8 cellular contexts compared by ENCODE assay signal in genomic region chr4:56467284-56468096, GRCh38. TPM values are rescaled to one million over a fixed set of nuclear protein-coding genes. Genes with fewer than 3 reads are reported as not detected.
DNase-seq lines count a peak whose midpoint lies in the region; ATAC-seq, FAIRE-seq and TF ChIP-seq lines count a peak whose summit lies in the region.

A gene with protein sequence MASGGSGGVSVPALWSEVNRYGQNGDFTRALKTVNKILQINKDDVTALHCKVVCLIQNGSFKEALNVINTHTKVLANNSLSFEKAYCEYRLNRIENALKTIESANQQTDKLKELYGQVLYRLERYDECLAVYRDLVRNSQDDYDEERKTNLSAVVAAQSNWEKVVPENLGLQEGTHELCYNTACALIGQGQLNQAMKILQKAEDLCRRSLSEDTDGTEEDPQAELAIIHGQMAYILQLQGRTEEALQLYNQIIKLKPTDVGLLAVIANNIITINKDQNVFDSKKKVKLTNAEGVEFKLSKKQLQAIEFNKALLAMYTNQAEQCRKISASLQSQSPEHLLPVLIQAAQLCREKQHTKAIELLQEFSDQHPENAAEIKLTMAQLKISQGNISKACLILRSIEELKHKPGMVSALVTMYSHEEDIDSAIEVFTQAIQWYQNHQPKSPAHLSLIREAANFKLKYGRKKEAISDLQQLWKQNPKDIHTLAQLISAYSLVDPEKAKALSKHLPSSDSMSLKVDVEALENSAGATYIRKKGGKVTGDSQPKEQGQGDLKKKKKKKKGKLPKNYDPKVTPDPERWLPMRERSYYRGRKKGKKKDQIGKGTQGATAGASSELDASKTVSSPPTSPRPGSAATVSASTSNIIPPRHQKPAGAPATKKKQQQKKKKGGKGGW (plus strand): TSS chr4:56467617. CDS start chr4:56467636, 19 bp downstream.

- H3K9me3 ChIP-seq in A549 (no peaks in the 10 kb centered on the region), breast epithelium (no peaks in the 10 kb centered on the region), iPS-18c (ENCODE audit: control insufficient read depth, insufficient read depth, low read length) (no peaks in the 10 kb centered on the region)

- peak within 1 kb of the TSS; percentile 88 for H3K4me2 ChIP-seq in A549

- POLR2A ChIA-PET in A549 (lab: Yijun Ruan, JAX) = interaction anchor here (0.8 to 3.7 kb wide), 7 partner anchors 9 to 333 kb away, joined by 3 to 33 read pairs (median 6); partner anchors contain the start of genes AASDH, PAICS and PPAT

- intact Hi-C loops in breast epithelium (cut with DNase I; ENCODE audit: low total_unique reads) = no loop called here

- WGBS in A549 (ENCODE audit: missing lambda C conversion rate) = under 1% methylated on average over 22 of the region's 62 CpGs

- TF ChIP-seq CTCF in A549 (IDR thresholded peaks at IDR 0.05) (no peak), VCaP (conservative IDR thresholded peaks at IDR 0.05) (no peak), breast epithelium (IDR thresholded peaks at IDR 0.05) (no peak)

- no peaks in the 10 kb centered on the region for H3K27me3 ChIP-seq in breast epithelium

- FAIRE-seq in A549 (lab: Jason Lieb, UNC) = no peak

- ATAC-seq in A549 = peak; percentile 91 to 94
- ATAC-seq in GM18861 (IDR thresholded peaks at IDR 0.05; ENCODE audit: unreplicated experiment) = peak; percentile 83
- peak; percentile 89 for ATAC-seq in HG03097 (IDR thresholded peaks at IDR 0.05; ENCODE audit: low FRiP score, unreplicated experiment)

- peak; percentile 71 for TF ChIP-seq POLR2A in A549 (IDR thresholded peaks at IDR 0.05; ENCODE audit: low read length)
- TF ChIP-seq POLR2A in breast epithelium (IDR thresholded peaks at IDR 0.05) = peak; percentile 69

- H3K4me3 ChIP-seq in A549 (peak within 1 kb of the TSS; percentile 98), breast epithelium (peak within 1 kb of the TSS; percentile 79 to 93 (median 89)), iPS-18c (ENCODE audit: insufficient read depth, low read depth, low read length) (peak within 1 kb of the TSS; percentile 93), skin epidermis (peak within 1 kb of the TSS; percentile 69 to 100 (median 96))

- H3K4me1 ChIP-seq in A549 = peaks cover 27% of the 10 kb centered on the region; the same call in 2 of the 3 replicates
- peaks cover 0 to 12% of the 10 kb centered on the region in 2 donors for H3K4me1 ChIP-seq in breast epithelium

- no peak for TF ChIP-seq RAD21 in A549 (conservative IDR thresholded peaks at IDR 0.05 in 1 of 2, IDR thresholded peaks at IDR 0.05 in 1 of 2)

- H3K36me3 ChIP-seq in breast epithelium = no peaks in the 10 kb centered on the region

- no peak for TF ChIP-seq EP300 in A549 (IDR thresholded peaks at IDR 0.05)

- DNase-seq in A549 (ENCODE audit: low read depth in 1 of 2, low spot score in 1 of 2) = peak; percentile 68 to 84
- peak; percentile 70 for DNase-seq in NCI-H2196 (lab: John Stamatoyannopoulos, UW; ENCODE audit: unreplicated experiment)
- DNase-seq in breast epithelium (ENCODE audit: low spot score in 2 of 2) = peak; percentile 86 to 89

- H3K27ac ChIP-seq in A549 (peak within 1 kb of the TSS; percentile 98 to 100), VCaP (peak within 1 kb of the TSS; percentile 96), breast epithelium (peak within 1 kb of the TSS; percentile 90 to 97), skin epidermis (peak within 1 kb of the TSS; percentile 58 to 100 (median 94))

- CTCF ChIA-PET in A549 (lab: Yijun Ruan, JAX) = no interaction called here

TF ChIP-seq in A549, 52 proteins besides CTCF, POLR2A, EP300 and RAD21:
- TF ChIP-seq NR3C1 (IDR thresholded peaks at IDR 0.05) (no peak), PHF8 (IDR thresholded peaks at IDR 0.05; ENCODE audit: borderline replicate concordance, low read depth) (peak; percentile 66; the same call in 1 of the 2 replicates), CEBPB (IDR thresholded peaks at IDR 0.05) (no peak), JUN (IDR thresholded peaks at IDR 0.05) (peak; percentile 23 to 71; a peak in 2 of 5 replicates), TFCP2L1 (CRISPR knock-in tag; IDR thresholded peaks at IDR 0.05) (no peak), GATA3 (IDR thresholded peaks at IDR 0.05; ENCODE audit: borderline replicate concordance) (peak; percentile 42; the same call in 1 of the 2 replicates), RARB (CRISPR knock-in tag; IDR thresholded peaks at IDR 0.05) (no peak), MYC (IDR thresholded peaks at IDR 0.05; ENCODE audit: borderline replicate concordance, low read length) (peak; percentile 31; the same call in 1 of the 2 replicates), HOXB5 (CRISPR knock-in tag; IDR thresholded peaks at IDR 0.05) (no peak)
- TF ChIP-seq, protein P1, sequence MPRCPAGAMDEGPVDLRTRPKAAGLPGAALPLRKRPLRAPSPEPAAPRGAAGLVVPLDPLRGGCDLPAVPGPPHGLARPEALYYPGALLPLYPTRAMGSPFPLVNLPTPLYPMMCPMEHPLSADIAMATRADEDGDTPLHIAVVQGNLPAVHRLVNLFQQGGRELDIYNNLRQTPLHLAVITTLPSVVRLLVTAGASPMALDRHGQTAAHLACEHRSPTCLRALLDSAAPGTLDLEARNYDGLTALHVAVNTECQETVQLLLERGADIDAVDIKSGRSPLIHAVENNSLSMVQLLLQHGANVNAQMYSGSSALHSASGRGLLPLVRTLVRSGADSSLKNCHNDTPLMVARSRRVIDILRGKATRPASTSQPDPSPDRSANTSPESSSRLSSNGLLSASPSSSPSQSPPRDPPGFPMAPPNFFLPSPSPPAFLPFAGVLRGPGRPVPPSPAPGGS (IDR thresholded peaks at IDR 0.05) = peak; percentile 71; the same call in 2 of the 3 replicates

RNA-seq across cellular contexts. Expression of the gene that starts here (rescaled TPM):
- 114 and 135 TPM in 2 replicates for polyA plus RNA-seq in A549 (2011; rRNA removed)
- 23.0 and 24.2 TPM in 2 replicates for polyA plus RNA-seq in A549 (2012; cell fraction: cytosol; rRNA removed)
- 19.9 and 39.4 TPM in 2 replicates for polyA plus RNA-seq in A549 (2012; cell fraction: nucleus; rRNA removed)
- 70.1 to 73.3 TPM (median 71.6 TPM) in 3 replicates for polyA plus RNA-seq in A549 (2017; fragmentation: RNase III; extraction: RNeasy Plus Mini Kit Qiagen cat#74134 plus additional on column Dnase treatment)
- polyA minus RNA-seq in A549 (2011; rRNA and poly(A)+ RNA removed) = 79.9 and 97.2 TPM in 2 replicates
- 10 to 100 TPM; 60.6 to 74.8 (median 71.8) TPM for total RNA-seq in breast epithelium

Comparison
In these comparisons a context has a peak if more than half of its experiments do, and no peak if none do; other contexts are left out.
1. Peak in every context shown above with its lines: DNase-seq, ATAC-seq, H3K4me3 ChIP-seq and H3K27ac ChIP-seq.